In genomic region chr6:116399287-116399686, GRCh38 we compare ENCODE assay signal across 32 cellular contexts. TPM values are rescaled to one million over a fixed set of nuclear protein-coding genes. Genes with fewer than 3 reads are reported as not detected.
DNase-seq lines count a peak whose midpoint lies in the region; TF ChIP-seq lines count a peak whose summit lies in the region.
"Had no signal": no experiment of that assay in that cellular context is flagged by ENCODE, and none has a peak within 500 bp of the region (broad histone marks: within the 10 kb centered on the region; RNA-seq: fewer than 3 reads in every experiment).

No MANE protein-coding gene starts in this region.

- H3K27me3 Mint-ChIP-seq in HFFc6 (ENCODE audit: insufficient read depth) = no peaks in the 10 kb centered on the region; the same call in none of the 2 replicates
- H3K27me3 Mint-ChIP-seq: activated CD4-positive, alpha-beta memory T cell treated with anti-CD3 and anti-CD28 coated beads for 36 hours; activated T-helper 17 cell treated with anti-CD3 and anti-CD28 coated beads, Interleukin-2, amount 50 U/mL, for 72 hours; dendritic cell treated with granulocyte-macrophage colony-stimulating factor and Interleukin-4, amounts not matched to agents 40 ng/mL and 50 ng/mL, for 4 days; naive B cell; stimulated activated memory B cell treated with anti-CD40 and anti-IgM and Interleukin-4, amounts not matched to agents 10 μg/mL and 1 μg/mL and 100 μg/mL, for 72 hours had no signal

- H3K9me3 Mint-ChIP-seq in HFFc6 = no peaks in the 10 kb centered on the region
- H3K9me3 Mint-ChIP-seq: activated CD4-positive, alpha-beta memory T cell treated with anti-CD3 and anti-CD28 coated beads for 36 hours; activated T-helper 17 cell treated with anti-CD3 and anti-CD28 coated beads, Interleukin-2, amount 50 U/mL, for 72 hours; dendritic cell treated with granulocyte-macrophage colony-stimulating factor and Interleukin-4, amounts not matched to agents 40 ng/mL and 50 ng/mL, for 4 days; naive B cell; T-helper 1 cell treated with Interleukin-12 subunit alpha and Interleukin-12 subunit beta and Interleukin-4 antibody, amounts not matched to agents 30 μg/mL and 1 μg/mL, for 36 hours had no signal

- H3K4me2 ChIP-seq in mesenchymal stem cell (ENCODE audit: low read length, poor library complexity, severe bottlenecking) = no peak overlapping the region
- peak overlapping the region; percentile 75 for H3K4me2 ChIP-seq in smooth muscle cell
- H3K4me2 ChIP-seq: hepatocyte had no signal

- in situ Hi-C loops in G401 (cut with HindIII; ENCODE audit: low sequenced_read_pairs) = no loop called here
- in situ Hi-C loops in GM13976 (cut with MboI; ENCODE audit: low sequenced_read_pairs, unreplicated experiment) = no loop called here

- no peak overlapping the region for H2BK15ac ChIP-seq in mesenchymal stem cell (ENCODE audit: low read depth, poor library complexity, severe bottlenecking)

- H3K4me3 ChIP-seq in ascending aorta (peak overlapping the region in 1 of 2 donors; percentile 48), mesenchymal stem cell (ENCODE audit: insufficient read depth in 1 of 2, low read depth in 1 of 2, low read length in 2 of 2) (no peak overlapping the region), smooth muscle cell (no peak overlapping the region)
- H3K4me3 ChIP-seq: gastrocnemius medialis, hepatocyte, pancreas, uterus had no signal

- H2BK5ac ChIP-seq in mesenchymal stem cell (ENCODE audit: low read depth, low read length, poor library complexity, severe bottlenecking) = peak overlapping the region; percentile 11

- H3K79me1 ChIP-seq in mesenchymal stem cell (replicated peaks; ENCODE audit: low read length, poor library complexity, severe bottlenecking) = peaks cover 9% of the 10 kb centered on the region

- H2AFZ ChIP-seq in mesenchymal stem cell (ENCODE audit: low read depth, low read length) (no peak overlapping the region), smooth muscle cell (ENCODE audit: low read depth) (no peak overlapping the region)
- H2AFZ ChIP-seq: hepatocyte had no signal

- peak overlapping the region; percentile 5 for H4K8ac ChIP-seq in mesenchymal stem cell (ENCODE audit: low read length)

- H2AK5ac ChIP-seq in mesenchymal stem cell (ENCODE audit: low read length, severe bottlenecking) = peak overlapping the region; percentile 71

- intact Hi-C loops in ascending aorta (cut with DNase I) = loop anchor here (1.0 kb wide), 1 partner anchor 28 kb away; no protein-coding TSS in a partner anchor

- H2BK120ac ChIP-seq in mesenchymal stem cell (ENCODE audit: low read depth, low read length) = no peak overlapping the region

- peaks cover 26% of the 10 kb centered on the region for H3K36me3 Mint-ChIP-seq in HFFc6 (ENCODE audit: low read depth)

- H3K4me1 ChIP-seq in ascending aorta (peaks cover 0 to 68% of the 10 kb centered on the region in 2 donors), mesenchymal stem cell (ENCODE audit: control insufficient read depth, insufficient read depth, low read depth, low read length) (peaks cover 13% of the 10 kb centered on the region), smooth muscle cell (ENCODE audit: low read depth) (peaks cover 16% of the 10 kb centered on the region)

- H3F3A ChIP-seq in smooth muscle cell (ENCODE audit: low read depth) = peaks cover 15% of the 10 kb centered on the region

- peak overlapping the region in 1 of 2 experiments; percentile 42 for H3K18ac ChIP-seq in mesenchymal stem cell (ENCODE audit: low read depth in 1 of 2, low read length in 2 of 2)

- H3K4me1 Mint-ChIP-seq in HFFc6 (ENCODE audit: low read depth) = peaks cover 92% of the 10 kb centered on the region

- DNase-seq in HFFc6 (no peak), ascending aorta (ENCODE audit: low spot score in 2 of 2) (peak in 1 of 2 donors; percentile 74), mesenchymal stem cell (no peak), smooth muscle cell (lab: John Stamatoyannopoulos, UW; ENCODE audit: unreplicated experiment) (no peak), SW480 (ENCODE audit: low spot score) (no peak), G401 (ENCODE audit: low spot score) (no peak), SW 1271 (lab: John Stamatoyannopoulos, UW) (no peak), GM13976 (ENCODE audit: low spot score) (no peak)
- DNase-seq: activated CD4-positive, alpha-beta memory T cell treated with anti-CD3 and anti-CD28 coated beads for 36 hours; activated CD4-positive, CD25-positive, alpha-beta regulatory T cell treated with anti-CD3 and anti-CD28 coated beads, Interleukin-2, amount 50 U/mL, for 72 hours; activated CD8-positive, alpha-beta memory T cell treated with anti-CD3 and anti-CD28 coated beads, Interleukin-2, amount 50 U/mL, for 48 hours; activated naive CD4-positive, alpha-beta T cell treated with anti-CD3 and anti-CD28 coated beads, Interleukin-2, amount 50 U/mL, for 16 hours; amygdala; DND-41; gastrocnemius medialis; Karpas-422; naive B cell; NCI-H1694; NCI-H2171 treated with DMSO at 0.1 percent for 48 hours; NCI-H524; pancreas; right cardiac atrium; SJCRH30; stimulated activated CD4-positive, alpha-beta T cell treated with anti-CD3 and anti-CD28 coated beads, Interleukin-12 subunit alpha, Interleukin-12 subunit beta, amount 100 ng/mL, for 4 hours; stimulated activated CD4-positive, alpha-beta T cell treated with anti-CD3 and anti-CD28 coated beads, Interleukin-4, amount 100 ng/mL, for 4 hours; uterus had no signal

- no peak overlapping the region for H3K9ac ChIP-seq in mesenchymal stem cell (ENCODE audit: low read length)
- peak overlapping the region; percentile 53 for H3K9ac ChIP-seq in smooth muscle cell (ENCODE audit: low read depth)

- H4K91ac ChIP-seq in mesenchymal stem cell (ENCODE audit: low read length) = peak overlapping the region; percentile 5

- H3K23ac ChIP-seq in mesenchymal stem cell (ENCODE audit: low read length in 2 of 2) = no peak overlapping the region

- peaks cover 88% of the 10 kb centered on the region for H3K79me2 ChIP-seq in smooth muscle cell (ENCODE audit: low read depth)

- 94% methylated on average over 12 of the region's 12 CpGs for WGBS in mesenchymal stem cell
- 93% methylated on average over 12 of the region's 12 CpGs for WGBS in smooth muscle cell (ENCODE audit: low lambda C conversion rate)

- H3K27me3 ChIP-seq in ascending aorta = no peaks in the 10 kb centered on the region
- H3K27me3 ChIP-seq in mesenchymal stem cell (ENCODE audit: control insufficient read depth in 1 of 2, insufficient read depth in 1 of 2, low read length in 2 of 2) = no peaks in the 10 kb centered on the region
- no peaks in the 10 kb centered on the region for H3K27me3 ChIP-seq in smooth muscle cell (ENCODE audit: low read depth)
- H3K27me3 ChIP-seq: gastrocnemius medialis, hepatocyte, pancreas, SJCRH30, uterus had no signal

- peaks cover 17% of the 10 kb centered on the region for H4K20me1 ChIP-seq in smooth muscle cell (ENCODE audit: low read depth)

- no peaks in the 10 kb centered on the region for H3K9me3 ChIP-seq in ascending aorta
- no peaks in the 10 kb centered on the region for H3K9me3 ChIP-seq in mesenchymal stem cell (ENCODE audit: control insufficient read depth, low read length)
- H3K9me3 ChIP-seq in smooth muscle cell (replicated peaks; ENCODE audit: low read depth) = no peaks in the 10 kb centered on the region
- H3K9me3 ChIP-seq: gastrocnemius medialis, pancreas, SJCRH30, uterus had no signal

- no peak for TF ChIP-seq CTCF in HFFc6 (IDR thresholded peaks at IDR 0.05)
- no peak for TF ChIP-seq CTCF in ascending aorta (IDR thresholded peaks at IDR 0.05)
- TF ChIP-seq CTCF in smooth muscle cell (IDR thresholded peaks at IDR 0.05; ENCODE audit: borderline replicate concordance, insufficient read depth, poor library complexity, severe bottlenecking) = no peak
- TF ChIP-seq CTCF in GM13976 (IDR thresholded peaks at IDR 0.05; ENCODE audit: borderline replicate concordance, control extremely low read depth, extremely low read depth, insufficient read depth, missing control alignments) = no peak

- no peak overlapping the region for H3K4ac ChIP-seq in mesenchymal stem cell (ENCODE audit: low read depth in 1 of 2, low read length in 2 of 2)

- H3K36me3 ChIP-seq in ascending aorta = no peaks in the 10 kb centered on the region
- peaks cover 4 to 9% of the 10 kb centered on the region in 2 experiments for H3K36me3 ChIP-seq in mesenchymal stem cell (ENCODE audit: control insufficient read depth in 1 of 2, insufficient read depth in 2 of 2, low read depth in 1 of 2, low read length in 2 of 2)
- H3K36me3 ChIP-seq in smooth muscle cell (ENCODE audit: low read depth) = no peaks in the 10 kb centered on the region
- H3K36me3 ChIP-seq: gastrocnemius medialis, pancreas, uterus had no signal

- peak overlapping the region; percentile 68 for H3K4me3 Mint-ChIP-seq in HFFc6
- H3K4me3 Mint-ChIP-seq: activated CD4-positive, alpha-beta memory T cell treated with anti-CD3 and anti-CD28 coated beads for 36 hours; activated T-helper 17 cell treated with anti-CD3 and anti-CD28 coated beads, Interleukin-2, amount 50 U/mL, for 72 hours; dendritic cell treated with granulocyte-macrophage colony-stimulating factor and Interleukin-4, amounts not matched to agents 40 ng/mL and 50 ng/mL, for 4 days; naive B cell; stimulated activated memory B cell treated with anti-CD40 and anti-IgM and Interleukin-4, amounts not matched to agents 10 μg/mL and 1 μg/mL and 100 μg/mL, for 72 hours; T-helper 1 cell treated with Interleukin-12 subunit alpha and Interleukin-12 subunit beta and Interleukin-4 antibody, amounts not matched to agents 30 μg/mL and 1 μg/mL, for 36 hours had no signal

- H3K27ac ChIP-seq in ascending aorta = peak overlapping the region; percentile 64 to 74
- H3K27ac ChIP-seq in mesenchymal stem cell (ENCODE audit: low read length, poor library complexity, severe bottlenecking) = peak overlapping the region; percentile 70
- peak overlapping the region; percentile 91 for H3K27ac ChIP-seq in smooth muscle cell (ENCODE audit: low read depth)
- H3K27ac ChIP-seq: C4-2B, pancreas had no signal

- H3K14ac ChIP-seq in mesenchymal stem cell (ENCODE audit: low read length in 2 of 2) = no peak overlapping the region

- H2BK12ac ChIP-seq in mesenchymal stem cell (ENCODE audit: low read length in 2 of 2) = peak overlapping the region in 1 of 2 experiments; percentile 4

- peak overlapping the region; percentile 61 for H3K27ac Mint-ChIP-seq in HFFc6
- H3K27ac Mint-ChIP-seq: activated CD4-positive, alpha-beta memory T cell treated with anti-CD3 and anti-CD28 coated beads for 36 hours; activated T-helper 17 cell treated with anti-CD3 and anti-CD28 coated beads, Interleukin-2, amount 50 U/mL, for 72 hours; dendritic cell treated with granulocyte-macrophage colony-stimulating factor and Interleukin-4, amounts not matched to agents 40 ng/mL and 50 ng/mL, for 4 days; stimulated activated memory B cell treated with anti-CD40 and anti-IgM and Interleukin-4, amounts not matched to agents 10 μg/mL and 1 μg/mL and 100 μg/mL, for 72 hours; T-helper 1 cell treated with Interleukin-12 subunit alpha and Interleukin-12 subunit beta and Interleukin-4 antibody, amounts not matched to agents 30 μg/mL and 1 μg/mL, for 36 hours had no signal

RNA-seq across cellular contexts. Expression of gene DSE, which starts 28.5 kb away (rescaled TPM):
- 100 to 1,000 TPM in 3 of 6 experiments, 10 to 100 TPM in 3; 86.7 to 110 (median 94.9) TPM for total RNA-seq in HFFc6 (2021; fragmentation: NEBNext Ultra II Directional; extraction: Animal tissue kit (Norgen Biotek cat#: 25700))
- total RNA-seq in ascending aorta = 27.6 TPM
- polyA plus RNA-seq in mesenchymal stem cell (2013, experiment 1 of 2) = 32.5 TPM
- polyA plus RNA-seq in mesenchymal stem cell (2013, experiment 2 of 2) = 32.4 TPM
- 76.2 and 93.1 TPM in 2 replicates for total RNA-seq in smooth muscle cell
- 35.0 and 38.6 TPM in 2 replicates for polyA plus RNA-seq in smooth muscle cell
- 30.2 and 37.8 TPM in 2 replicates for total RNA-seq in G401 (2014; rRNA removed; shearing (Covaris generic))
